9 cellular contexts compared by ENCODE assay signal in genomic region chr4:184386271-184386781, GRCh38.
A peak's percentile ranks its signal among the peaks of the same experiment; 100 is the strongest.
DNase-seq lines count a peak whose midpoint lies in the region; ATAC-seq, FAIRE-seq and TF ChIP-seq lines count a peak whose summit lies in the region.
"Had no signal": no experiment of that assay in that cellular context is flagged by ENCODE, and none has a peak within 500 bp of the region (broad histone marks: within the 10 kb centered on the region; RNA-seq: fewer than 3 reads in every experiment).

No MANE protein-coding gene starts in this region.

- ATAC-seq in naive B cell (ENCODE audit: low read depth in 2 of 2) = no peak
- no peak for ATAC-seq in GM21526 (IDR thresholded peaks at IDR 0.05; ENCODE audit: low FRiP score, unreplicated experiment)

- peaks cover 8% of the 10 kb centered on the region; the same call in 1 of the 2 replicates for H3F3A ChIP-seq in OCI-LY1 (ENCODE audit: insufficient read depth, low read length)

- 57 to 65% methylated on average over 10 of the region's 10 CpGs for WGBS in esophagus, 2 donors

- H3K9me2 ChIP-seq in OCI-LY1 (ENCODE audit: low read depth, low read length) = no peaks in the 10 kb centered on the region

- no peaks in the 10 kb centered on the region for H3K79me2 ChIP-seq in OCI-LY1 (ENCODE audit: insufficient read depth, low read length)

- H3K4me1 ChIP-seq in OCI-LY1 (ENCODE audit: insufficient read depth, low read length, severe bottlenecking) (peaks cover 67% of the 10 kb centered on the region), esophagus (ENCODE audit: control insufficient read depth in 2 of 2, insufficient read depth in 2 of 2, low read length in 1 of 2) (peaks cover 10 to 19% of the 10 kb centered on the region in 2 donors)

- peak overlapping the region; percentile 29 to 89 (median 74) for H3K4me3 Mint-ChIP-seq in naive B cell

- TF ChIP-seq CTCF in OCI-LY1 (IDR thresholded peaks at IDR 0.05; ENCODE audit: low read length) = no peak

- H3K4me3 ChIP-seq in OCI-LY1 (ENCODE audit: low read depth, low read length, poor library complexity, severe bottlenecking) (peak overlapping the region; percentile 4), esophagus (ENCODE audit: low read depth in 1 of 2, low read length in 2 of 2) (no peak overlapping the region)
- H3K4me3 ChIP-seq: HAP-1 had no signal

- H3K9me3 ChIP-seq in OCI-LY1 (ENCODE audit: low read length) (no peaks in the 10 kb centered on the region), esophagus (ENCODE audit: control insufficient read depth in 2 of 2, insufficient read depth in 1 of 2, low read depth in 1 of 2, low read length in 1 of 2) (no peaks in the 10 kb centered on the region)
- H3K9me3 ChIP-seq: HAP-1 had no signal

- H3K4me2 ChIP-seq in OCI-LY1 (ENCODE audit: low read length) = peak overlapping the region; percentile 46

- H3K27ac Mint-ChIP-seq in naive B cell = peak overlapping the region; percentile 93 to 99 (median 96)

- peak overlapping the region; percentile 48 for H3K9ac ChIP-seq in OCI-LY1 (ENCODE audit: low read length)

- H2AFZ ChIP-seq in OCI-LY1 (ENCODE audit: low read length) = no peak overlapping the region

- peaks cover 20 to 26% of the 10 kb centered on the region in 2 donors for H3K36me3 Mint-ChIP-seq in naive B cell

- H3K9me3 Mint-ChIP-seq in naive B cell = no peaks in the 10 kb centered on the region

- no peaks in the 10 kb centered on the region for H3K27me3 ChIP-seq in OCI-LY1 (ENCODE audit: insufficient read depth, low read length)
- H3K27me3 ChIP-seq in esophagus (ENCODE audit: control insufficient read depth in 1 of 2, insufficient read depth in 2 of 2, low read length in 2 of 2) = no peaks in the 10 kb centered on the region

- FAIRE-seq in frontal cortex (lab: Jason Lieb, UNC) = no peak

- H3K27me3 Mint-ChIP-seq in naive B cell = no peaks in the 10 kb centered on the region

- H3K36me3 ChIP-seq in OCI-LY1 (ENCODE audit: insufficient read depth, low read length) (peaks cover 26% of the 10 kb centered on the region), esophagus (ENCODE audit: control insufficient read depth in 2 of 2, insufficient read depth in 2 of 2, low read length in 1 of 2) (peaks cover 6 to 26% of the 10 kb centered on the region in 2 donors)
- H3K36me3 ChIP-seq: HAP-1 had no signal

- DNase-seq in COLO829 (ENCODE audit: low spot score) (peak; percentile 47), naive B cell (no peak), anterior cingulate cortex (lab: John Stamatoyannopoulos, UW) (no peak), frontal cortex (ENCODE audit: low spot score in 2 of 2) (no peak)
- no peak for DNase-seq in stimulated activated CD4-positive, alpha-beta T cell treated with anti-CD3 and anti-CD28 coated beads, Interleukin-2, amount 100 ng/mL, for 24 hours

- no peaks in the 10 kb centered on the region for H4K20me1 ChIP-seq in OCI-LY1 (ENCODE audit: insufficient read depth, low read length)

- H3K27ac ChIP-seq in OCI-LY1 (ENCODE audit: low read depth, low read length, poor library complexity, severe bottlenecking) (peak overlapping the region; percentile 89), esophagus (ENCODE audit: low read depth in 2 of 2, low read length in 1 of 2) (peak overlapping the region; percentile 66 to 97)

- H3K4me1 Mint-ChIP-seq in naive B cell = peaks cover 66 to 90% (median 89%) of the 10 kb centered on the region in 3 donors
